ENCODE assay signal across 9 cellular contexts in the genomic region with DNA sequence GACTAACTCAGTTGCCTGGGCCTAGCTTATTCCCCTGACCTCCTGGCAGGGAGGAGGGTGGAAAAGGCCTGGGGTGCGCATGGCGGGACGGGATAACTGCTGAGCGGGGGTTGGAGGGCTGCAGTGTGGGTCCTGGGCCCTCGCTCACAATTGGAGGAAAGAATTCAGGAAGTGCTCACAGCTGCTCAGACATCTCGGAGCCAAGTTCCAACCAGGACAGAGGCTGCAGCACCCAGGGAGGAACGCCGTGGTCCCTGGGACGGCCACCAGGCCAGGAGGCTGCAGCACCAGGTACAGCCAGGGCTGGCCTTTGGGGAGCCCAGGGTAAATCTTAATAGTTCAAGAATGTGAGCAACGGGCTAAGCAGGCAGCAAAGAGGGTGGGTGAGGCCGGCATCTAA. TPM values are rescaled to one million over a fixed set of nuclear protein-coding genes. Genes with fewer than 3 reads are reported as not detected.
A peak's percentile ranks its signal among the peaks of the same experiment; 100 is the strongest.
DNase-seq lines count a peak whose midpoint lies in the region; ATAC-seq and TF ChIP-seq lines count a peak whose summit lies in the region.
"Had no signal": no experiment of that assay in that cellular context is flagged by ENCODE, and none has a peak within 500 bp of the region (broad histone marks: within the 10 kb centered on the region; RNA-seq: fewer than 3 reads in every experiment).

A gene with protein sequence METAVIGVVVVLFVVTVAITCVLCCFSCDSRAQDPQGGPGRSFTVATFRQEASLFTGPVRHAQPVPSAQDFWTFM (plus strand): TSS at position 217 of the 400 bp plus-strand sequence. CDS start 974 bp downstream, outside the sequence.

- H3K9me3 Mint-ChIP-seq in immature natural killer cell: no peaks in the 10 kb centered on the region
- H3K9me3 Mint-ChIP-seq: activated naive CD4-positive, alpha-beta T cell treated with anti-CD3 and anti-CD28 coated beads for 36 hours had no signal

- H3K27ac Mint-ChIP-seq in immature natural killer cell: no peak within 1 kb of the TSS

- no peaks in the 10 kb centered on the region for H3K36me3 Mint-ChIP-seq in immature natural killer cell

- H3K27me3 Mint-ChIP-seq in immature natural killer cell (ENCODE audit: low read depth in 3 of 3): peaks cover 0 to 1% (median 1%) of the 10 kb centered on the region in 3 donors

- no peak for DNase-seq in breast epithelium (ENCODE audit: low spot score in 2 of 2)
- peak; percentile 28 for DNase-seq in lung (ENCODE audit: low spot score)
- no peak for DNase-seq in testis
- DNase-seq in RPMI8226: no peak
- DNase-seq in dedifferentiated amniotic fluid mesenchymal stem cell (ENCODE audit: extremely low spot score): no peak
- DNase-seq in immature natural killer cell: no peak
- DNase-seq: activated naive CD4-positive, alpha-beta T cell treated with anti-CD3 and anti-CD28 coated beads for 36 hours had no signal

- H3K4me3 ChIP-seq in breast epithelium: peak within 1 kb of the TSS; percentile 6 to 62 (median 43)
- H3K4me3 ChIP-seq in lung: peak within 1 kb of the TSS; percentile 21
- H3K4me3 ChIP-seq in testis: peak within 1 kb of the TSS; percentile 36 to 65

- 57 to 80% methylated on average over 11 of the region's 11 CpGs for WGBS in lung, 2 donors
- 49 to 79% methylated on average over 6 to 11 of the region's 11 CpGs for WGBS in testis, 2 donors

- intact Hi-C loops in breast epithelium (cut with DNase I; ENCODE audit: low total_unique reads) (no loop called here), testis (cut with DNase I; ENCODE audit: low total_unique reads) (no loop called here)

- ATAC-seq in lung (ENCODE audit: insufficient read depth, low FRiP score): no peak

- TF ChIP-seq CTCF in breast epithelium (IDR thresholded peaks at IDR 0.05) (no peak), lung (IDR thresholded peaks at IDR 0.05; ENCODE audit: control extremely low read depth, extremely low read depth) (no peak), testis (IDR thresholded peaks at IDR 0.05) (no peak)

- H3K36me3 ChIP-seq in KOPT-K1 (ENCODE audit: insufficient read depth, low read length): no peaks in the 10 kb centered on the region
- no peaks in the 10 kb centered on the region for H3K36me3 ChIP-seq in breast epithelium
- H3K36me3 ChIP-seq in lung (ENCODE audit: control insufficient read depth in 2 of 2, insufficient read depth in 2 of 2, low read length in 2 of 2): no peaks in the 10 kb centered on the region
- H3K36me3 ChIP-seq in testis (ENCODE audit: low read depth, missing control alignments): no peaks in the 10 kb centered on the region

- H3K4me3 Mint-ChIP-seq in immature natural killer cell: no peak within 1 kb of the TSS
- H3K4me3 Mint-ChIP-seq: activated naive CD4-positive, alpha-beta T cell treated with anti-CD3 and anti-CD28 coated beads for 36 hours had no signal

- H3K27me3 ChIP-seq in breast epithelium: no peaks in the 10 kb centered on the region
- H3K27me3 ChIP-seq in lung (ENCODE audit: control insufficient read depth, insufficient read depth): no peaks in the 10 kb centered on the region
- H3K27me3 ChIP-seq in testis: no peaks in the 10 kb centered on the region

- H3K9me3 ChIP-seq in KOPT-K1 (ENCODE audit: insufficient read depth, low read length, poor library complexity, severe bottlenecking) (no peaks in the 10 kb centered on the region), breast epithelium (no peaks in the 10 kb centered on the region), lung (ENCODE audit: control insufficient read depth in 2 of 2, insufficient read depth in 1 of 2, low read length in 1 of 2) (no peaks in the 10 kb centered on the region), testis (no peaks in the 10 kb centered on the region)

- H3K27ac ChIP-seq in KOPT-K1 (ENCODE audit: low read depth, low read length, poor library complexity, severe bottlenecking): peak within 1 kb of the TSS; percentile 54
- H3K27ac ChIP-seq in breast epithelium: peak within 1 kb of the TSS; percentile 95 to 100
- H3K27ac ChIP-seq in lung (ENCODE audit: low read depth in 1 of 2, low read length in 1 of 2): peak within 1 kb of the TSS; percentile 96 to 99
- H3K27ac ChIP-seq in testis: peak within 1 kb of the TSS; percentile 91 to 95

- TF ChIP-seq POLR2A in breast epithelium (IDR thresholded peaks at IDR 0.05) (no peak), testis (IDR thresholded peaks at IDR 0.05) (no peak)

- H3K4me1 ChIP-seq in breast epithelium (peaks cover 47 to 60% of the 10 kb centered on the region in 2 donors), lung (ENCODE audit: control insufficient read depth in 2 of 2, insufficient read depth in 2 of 2, low read length in 2 of 2) (peaks cover 0 to 48% of the 10 kb centered on the region in 2 donors), testis (peaks cover 58% of the 10 kb centered on the region)

- H3K4me1 Mint-ChIP-seq in immature natural killer cell: peaks cover 2 to 8% of the 10 kb centered on the region in 2 donors

RNA-seq across cellular contexts. Expression of the gene that starts here (rescaled TPM):
- total RNA-seq in breast epithelium (10 to 100 TPM in 1 of 3 donors, 1 to 10 TPM in 2; 4.8 to 13.4 (median 8.6) TPM), lung (1 to 10 TPM; 3.7 to 6.7 TPM), testis (10 to 100 TPM; 56.9 to 69.8 TPM)
- polyA plus RNA-seq in lung (1 to 10 TPM; 5.7 to 5.8 TPM), testis (ENCODE audit: insufficient read depth, low read depth, low replicate concordance) (15.0 TPM), immature natural killer cell (not detected)
- total RNA-seq: activated naive CD4-positive, alpha-beta T cell treated with anti-CD3 and anti-CD28 coated beads for 36 hours; M059J had no signal

Comparison
In these comparisons a context has a peak if more than half of its experiments do, and no peak if none do; other contexts are left out.
1. RNA of the gene that starts here (total RNA-seq): 56.9 to 69.8 TPM in testis; 4.8 to 13.4 TPM in breast epithelium and 3.7 to 6.7 TPM in lung; every median in the first group is over 4 times any median in the second.
2. RNA of the gene that starts here (polyA plus RNA-seq): 15.0 TPM in testis (single experiment) and 5.7 to 5.8 TPM in lung; not detected in immature natural killer cell; every median in the first group is over 4 times any median in the second.
3. Peak in every context shown above with its lines, with median percentiles within 50 percentile points of each other: H3K27ac ChIP-seq and H3K4me3 ChIP-seq.